Comparison of ENCODE assay signal across 8 cellular contexts in genomic region chr19:45643024-45643926, GRCh38. TPM values are rescaled to one million over a fixed set of nuclear protein-coding genes. Genes with fewer than 3 reads are reported as not detected.
A peak's percentile ranks its signal among the peaks of the same experiment; 100 is the strongest.
DNase-seq lines count a peak whose midpoint lies in the region; ATAC-seq and TF ChIP-seq lines count a peak whose summit lies in the region.

No MANE protein-coding gene starts in this region.

- H3K18ac ChIP-seq in IMR-90 (ENCODE audit: low read depth, low read length): no peak overlapping the region

- H3K14ac ChIP-seq in IMR-90 (replicated peaks; ENCODE audit: low read depth, low read length): no peak overlapping the region

- H3K27ac ChIP-seq in IMR-90 (ENCODE audit: insufficient read depth, low read length): no peak overlapping the region
- peak overlapping the region; percentile 96 for H3K27ac ChIP-seq in OCI-LY1 (ENCODE audit: low read depth, low read length, poor library complexity, severe bottlenecking)

- H2BK120ac ChIP-seq in IMR-90 (ENCODE audit: low read depth, low read length): no peak overlapping the region

- no peaks in the 10 kb centered on the region for H3K79me2 ChIP-seq in OCI-LY1 (ENCODE audit: insufficient read depth, low read length)

- H3K9me3 ChIP-seq in IMR-90 (ENCODE audit: control insufficient read depth, insufficient read depth, low read length): no peaks in the 10 kb centered on the region
- no peaks in the 10 kb centered on the region for H3K9me3 ChIP-seq in OCI-LY1 (ENCODE audit: low read length)

- POLR2A ChIA-PET in IMR-90 (lab: Charles Lee; ENCODE audit: unreplicated experiment): no interaction called here

- H4K91ac ChIP-seq in IMR-90 (ENCODE audit: insufficient read depth, low read depth, low read length): no peak overlapping the region

- no peak overlapping the region for H3K56ac ChIP-seq in IMR-90 (ENCODE audit: extremely low read depth, insufficient read depth, low read length)

- no peak overlapping the region for H4K8ac ChIP-seq in IMR-90 (ENCODE audit: low read depth in 2 of 2, low read length in 2 of 2)

- CTCF ChIA-PET in IMR-90 (lab: Yijun Ruan, JAX): interaction anchor here (0.6 to 1.8 kb wide), 5 partner anchors 11 to 204 kb away, joined by 3 to 5 read pairs (median 3); no protein-coding TSS in a partner anchor

- no peaks in the 10 kb centered on the region for H3K9me2 ChIP-seq in OCI-LY1 (ENCODE audit: low read depth, low read length)

- H3K4me3 ChIP-seq in IMR-90 (ENCODE audit: insufficient read depth, low read depth, low read length) (no peak overlapping the region), OCI-LY1 (ENCODE audit: low read depth, low read length, poor library complexity, severe bottlenecking) (peak overlapping the region; percentile 22)

- H3K79me1 ChIP-seq in IMR-90 (ENCODE audit: low read depth in 1 of 2, low read length in 2 of 2): peaks cover 6 to 18% of the 10 kb centered on the region in 2 experiments

- H3K4me2 ChIP-seq in IMR-90 (ENCODE audit: low read depth, low read length) (peak overlapping the region; percentile 79), OCI-LY1 (ENCODE audit: low read length) (peak overlapping the region; percentile 46)

- TF ChIP-seq POLR2A in IMR-90 (IDR thresholded peaks at IDR 0.05; ENCODE audit: low read depth, low read length): no peak

- H2AFZ ChIP-seq in IMR-90 (replicated peaks; ENCODE audit: low read length, poor library complexity): peak overlapping the region; percentile 69
- no peak overlapping the region for H2AFZ ChIP-seq in OCI-LY1 (ENCODE audit: low read length)

- 0 out of 2 replicates have a peak overlapping the region, but pooled peaks have one; percentile 51 for H2AK5ac ChIP-seq in IMR-90 (ENCODE audit: low read depth, low read length)

- intact Hi-C loops in IMR-90 (cut with micrococcal nuclease): loop anchor here (1.0 to 5.0 kb wide), 4 partner anchors 58 to 216 kb away; partner anchors contain the start of genes OPA3 and VASP

- ATAC-seq in IMR-90 (ENCODE audit: low read depth): peak; percentile 19
- no peak for ATAC-seq in GM21381 (IDR thresholded peaks at IDR 0.05; ENCODE audit: unreplicated experiment)

- DNase-seq in IMR-90: peak; percentile 61
- DNase-seq in activated CD8-positive, alpha-beta memory T cell treated with anti-CD3 and anti-CD28 coated beads, Interleukin-2, amount 50 U/mL, for 48 hours: peak; percentile 99
- peak; percentile 95 for DNase-seq in epidermal melanocyte (ENCODE audit: insufficient read length, low spot score)
- peak; percentile 92 for DNase-seq in midbrain (lab: John Stamatoyannopoulos, UW)
- DNase-seq in stimulated activated CD8-positive, alpha-beta memory T cell treated with anti-CD3 and anti-CD28 coated beads, Interleukin-4, amount 100 ng/mL, for 4 hours (ENCODE audit: low read depth in 2 of 2, low spot score in 1 of 2): peak; percentile 81 to 87

- H4K20me1 ChIP-seq in IMR-90 (ENCODE audit: insufficient read depth, low read length) (peaks cover 3% of the 10 kb centered on the region; the same call in 1 of the 2 replicates), OCI-LY1 (ENCODE audit: insufficient read depth, low read length) (no peaks in the 10 kb centered on the region)

- 9% methylated on average over 9 of the region's 39 CpGs; no CpG with 5 or more reads in 1 of the 2 experiments for WGBS in IMR-90 (ENCODE audit: extremely low coverage in 2 of 2, insufficient read length in 1 of 2), 2 experiments

- no peak overlapping the region for H4K5ac ChIP-seq in IMR-90 (ENCODE audit: low read depth, low read length)

- H3K23ac ChIP-seq in IMR-90 (ENCODE audit: low read depth, low read length): no peak overlapping the region

- H2AK9ac ChIP-seq in IMR-90 (replicated peaks; ENCODE audit: low read depth, low read length, poor library complexity): peak overlapping the region; percentile 82

- H3K27me3 ChIP-seq in IMR-90 (ENCODE audit: control insufficient read depth, insufficient read depth, low read length) (no peaks in the 10 kb centered on the region), OCI-LY1 (ENCODE audit: insufficient read depth, low read length) (no peaks in the 10 kb centered on the region)

- no TSS peak for BruUV-seq in IMR-90 (replicated peaks; lab: Mats Ljungman, UMichigan)

- TF ChIP-seq RAD21 in IMR-90 (IDR thresholded peaks at IDR 0.05; ENCODE audit: low read length): peak; percentile 88

- H3K36me3 ChIP-seq in IMR-90 (ENCODE audit: control insufficient read depth, insufficient read depth, low read length) (no peaks in the 10 kb centered on the region), OCI-LY1 (ENCODE audit: insufficient read depth, low read length) (no peaks in the 10 kb centered on the region)

- H3F3A ChIP-seq in OCI-LY1 (ENCODE audit: insufficient read depth, low read length): 0 out of 2 replicates have a peak, but pooled peaks cover 3% of the 10 kb centered on the region

- H3K9me1 ChIP-seq in IMR-90 (ENCODE audit: insufficient read depth, low read length): no peaks in the 10 kb centered on the region

- dilution Hi-C loops in IMR-90 (cut with HindIII; ENCODE audit: low sequenced_read_pairs, unreplicated experiment): no loop called here

- H2BK15ac ChIP-seq in IMR-90 (ENCODE audit: low read depth, low read length): no peak overlapping the region

- H3K9ac ChIP-seq in IMR-90 (ENCODE audit: low read depth, low read length) (no peak overlapping the region), OCI-LY1 (ENCODE audit: low read length) (no peak overlapping the region)

- H2BK20ac ChIP-seq in IMR-90 (ENCODE audit: low read depth, low read length): no peak overlapping the region

- H3K4ac ChIP-seq in IMR-90 (ENCODE audit: low read depth, low read length): peak overlapping the region; percentile 27; the same call in 1 of the 2 replicates

- H2BK5ac ChIP-seq in IMR-90 (ENCODE audit: low read depth, low read length, poor library complexity, severe bottlenecking): no peak overlapping the region

- H3K4me1 ChIP-seq in IMR-90 (ENCODE audit: control insufficient read depth, insufficient read depth, low read length) (peaks cover 13% of the 10 kb centered on the region), OCI-LY1 (ENCODE audit: insufficient read depth, low read length, severe bottlenecking) (peaks cover 48% of the 10 kb centered on the region)

- TF ChIP-seq CTCF in GM12874 (IDR thresholded peaks at IDR 0.05; ENCODE audit: insufficient read depth, low read depth, low read length) (peak; percentile 99), IMR-90 (conservative IDR thresholded peaks at IDR 0.05; ENCODE audit: low read depth, low read length) (peak; percentile 94), OCI-LY1 (IDR thresholded peaks at IDR 0.05; ENCODE audit: low read length) (peak; percentile 98)

- in situ Hi-C loops in IMR-90 (cut with MboI; ENCODE audit: low sequenced_read_pairs): loop anchor here (10.0 kb wide), 1 partner anchor 118 kb away; no protein-coding TSS in a partner anchor

TF ChIP-seq in IMR-90, 13 proteins besides CTCF, POLR2A, EP300 and RAD21:
- TF ChIP-seq SMC3 (IDR thresholded peaks at IDR 0.05; ENCODE audit: low read depth, low read length): peak; percentile 70
- TF ChIP-seq RCOR1 (IDR thresholded peaks at IDR 0.05; ENCODE audit: insufficient replicate concordance, low read length): peak; percentile 15
- no peak for TF ChIP-seq MXI1 (IDR thresholded peaks at IDR 0.05; ENCODE audit: borderline replicate concordance, low read depth, low read length)
- 0 out of 2 replicates have a peak, but pooled peaks have one; percentile 49 for TF ChIP-seq CHD1 (IDR thresholded peaks at IDR 0.05; ENCODE audit: low read depth, low read length)
- TF ChIP-seq MAZ (IDR thresholded peaks at IDR 0.05; ENCODE audit: borderline replicate concordance, low read depth, low read length): peak; percentile 36; the same call in 1 of the 2 replicates
- 0 out of 2 replicates have a peak, but pooled peaks have one; percentile 4 for TF ChIP-seq FOS (IDR thresholded peaks at IDR 0.05; ENCODE audit: low read depth, low read length)
- TF ChIP-seq, protein P1, sequence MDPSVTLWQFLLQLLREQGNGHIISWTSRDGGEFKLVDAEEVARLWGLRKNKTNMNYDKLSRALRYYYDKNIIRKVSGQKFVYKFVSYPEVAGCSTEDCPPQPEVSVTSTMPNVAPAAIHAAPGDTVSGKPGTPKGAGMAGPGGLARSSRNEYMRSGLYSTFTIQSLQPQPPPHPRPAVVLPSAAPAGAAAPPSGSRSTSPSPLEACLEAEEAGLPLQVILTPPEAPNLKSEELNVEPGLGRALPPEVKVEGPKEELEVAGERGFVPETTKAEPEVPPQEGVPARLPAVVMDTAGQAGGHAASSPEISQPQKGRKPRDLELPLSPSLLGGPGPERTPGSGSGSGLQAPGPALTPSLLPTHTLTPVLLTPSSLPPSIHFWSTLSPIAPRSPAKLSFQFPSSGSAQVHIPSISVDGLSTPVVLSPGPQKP (IDR thresholded peaks at IDR 0.05; ENCODE audit: borderline replicate concordance, low read depth, low read length): no peak

RNA-seq across cellular contexts. Expression of gene EML2, which starts 4.1 kb away (rescaled TPM):
- total RNA-seq in IMR-90 (2012; rRNA removed): 11.1 and 11.8 TPM in 2 replicates
- 25.3 and 26.0 TPM in 2 replicates for polyA plus RNA-seq in IMR-90 (2012; rRNA removed)
- polyA plus RNA-seq in IMR-90 (2012; cell fraction: cytosol; rRNA removed): 16.1 and 17.7 TPM in 2 replicates
- polyA plus RNA-seq in IMR-90 (2012; cell fraction: nucleus; rRNA removed; ENCODE audit: low replicate concordance): 126 and 168 TPM in 2 replicates

RNA-seq across cellular contexts. Expression of gene GIPR, which starts 24.7 kb away (rescaled TPM):
- total RNA-seq in IMR-90 (2012; rRNA removed): 0.18 and 0.28 TPM in 2 replicates
- polyA plus RNA-seq in IMR-90 (2012; rRNA removed): 0.63 and 1.2 TPM in 2 replicates
- polyA plus RNA-seq in IMR-90 (2012; cell fraction: cytosol; rRNA removed): 0.35 and 0.55 TPM in 2 replicates
- polyA plus RNA-seq in IMR-90 (2012; cell fraction: nucleus; rRNA removed; ENCODE audit: low replicate concordance): 13.9 and 14.7 TPM in 2 replicates

RNA-seq across cellular contexts. Expression of gene GPR4, which starts 41.3 kb away (rescaled TPM):
- total RNA-seq in IMR-90 (2012; rRNA removed): not detected in 2 replicates
- polyA plus RNA-seq in IMR-90 (2012; rRNA removed): 0.02 and 0.04 TPM in 2 replicates
- polyA plus RNA-seq in IMR-90 (2012; cell fraction: cytosol; rRNA removed): 0.02 and 0.07 TPM in 2 replicates
- polyA plus RNA-seq in IMR-90 (2012; cell fraction: nucleus; rRNA removed; ENCODE audit: low replicate concordance): 0.16 and 0.17 TPM in 2 replicates

RNA-seq across cellular contexts. Expression of gene SNRPD2, which starts 48.5 kb away (rescaled TPM):
- total RNA-seq in IMR-90 (2012; rRNA removed): 877 and 974 TPM in 2 replicates
- polyA plus RNA-seq in IMR-90 (2012; rRNA removed): 587 and 623 TPM in 2 replicates
- polyA plus RNA-seq in IMR-90 (2012; cell fraction: cytosol; rRNA removed): 388 and 831 TPM in 2 replicates
- 88.5 and 316 TPM in 2 replicates for polyA plus RNA-seq in IMR-90 (2012; cell fraction: nucleus; rRNA removed; ENCODE audit: low replicate concordance)

RNA-seq across cellular contexts. Expression of gene QPCTL, which starts 49.2 kb away (rescaled TPM):
- 6.6 and 7.8 TPM in 2 replicates for total RNA-seq in IMR-90 (2012; rRNA removed)
- 11.5 and 12.1 TPM in 2 replicates for polyA plus RNA-seq in IMR-90 (2012; rRNA removed)
- 7.4 and 10.5 TPM in 2 replicates for polyA plus RNA-seq in IMR-90 (2012; cell fraction: cytosol; rRNA removed)
- 14.3 and 20.0 TPM in 2 replicates for polyA plus RNA-seq in IMR-90 (2012; cell fraction: nucleus; rRNA removed; ENCODE audit: low replicate concordance)
